ENCODE assay signal across 6 cellular contexts in the genomic region with DNA sequence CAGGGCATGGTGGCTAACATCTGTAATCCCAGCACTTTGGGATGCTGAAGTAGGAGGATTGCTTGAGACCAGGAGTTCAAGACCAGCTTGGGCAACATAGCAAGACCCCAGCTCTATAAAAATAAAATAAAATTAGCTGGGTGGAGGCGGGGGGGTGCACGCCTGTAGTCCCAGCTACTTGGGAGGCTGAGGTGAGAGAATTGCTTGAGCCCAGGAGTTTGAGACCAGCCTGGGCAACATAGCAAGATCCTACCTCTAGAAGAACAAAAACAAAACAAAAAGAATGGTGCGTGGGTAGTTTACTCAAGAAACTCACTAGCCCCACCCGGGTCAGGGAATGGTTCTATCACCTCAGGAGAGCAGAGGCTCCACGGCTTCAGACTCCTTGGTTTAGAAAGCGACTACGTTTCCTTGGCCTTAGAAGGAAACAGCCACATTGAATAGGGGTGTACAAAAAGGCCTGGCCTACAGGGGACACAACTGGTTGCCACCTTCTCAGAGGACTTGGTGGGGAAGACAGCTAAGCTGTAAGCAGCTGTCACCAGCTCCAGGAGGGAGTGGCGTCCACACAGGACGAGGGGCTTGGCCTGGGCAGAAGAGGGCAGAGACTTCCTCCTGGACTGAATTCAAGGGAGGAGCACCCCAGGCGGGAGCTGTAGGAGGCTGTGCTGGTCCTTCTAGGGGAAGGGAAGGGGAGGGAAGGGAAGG. TPM values are rescaled to one million over a fixed set of nuclear protein-coding genes. Genes with fewer than 3 reads are reported as not detected.
DNase-seq lines count a peak whose midpoint lies in the region; ATAC-seq, FAIRE-seq and TF ChIP-seq lines count a peak whose summit lies in the region.

No MANE protein-coding gene starts in this region.

- peaks cover 18% of the 10 kb centered on the region for H3K4me1 ChIP-seq in prostate gland (replicated peaks)

- peak overlapping the region; percentile 83 to 87 for H3K27ac ChIP-seq in prostate gland

- no peaks in the 10 kb centered on the region for H3K27me3 ChIP-seq in bronchial epithelial cell (ENCODE audit: control insufficient read depth, insufficient read depth, low read length)
- H3K27me3 ChIP-seq in prostate gland (replicated peaks; ENCODE audit: insufficient read depth): no peaks in the 10 kb centered on the region

- peak overlapping the region; percentile 74 for H3K4me3 ChIP-seq in LNCaP clone FGC (ENCODE audit: low read depth, low read length)
- H3K4me3 ChIP-seq in bronchial epithelial cell (ENCODE audit: low read depth, low read length): peak overlapping the region; percentile 63
- peak overlapping the region; percentile 28 to 38 for H3K4me3 ChIP-seq in prostate gland

- no peak for TF ChIP-seq POLR2A in prostate gland (IDR thresholded peaks at IDR 0.05)

- intact Hi-C loops in prostate gland (cut with DNase I): no loop called here

- 52% methylated on average over 10 of the region's 10 CpGs for WGBS in prostate gland

- no peak for FAIRE-seq in bronchial epithelial cell (lab: Jason Lieb, UNC)

- H3K9me3 ChIP-seq in prostate gland: no peaks in the 10 kb centered on the region

- H3K36me3 ChIP-seq in bronchial epithelial cell (ENCODE audit: control insufficient read depth, insufficient read depth, low read length) (peaks cover 4% of the 10 kb centered on the region), prostate gland (no peaks in the 10 kb centered on the region)

- no peak for ATAC-seq in HG02973 (IDR thresholded peaks at IDR 0.05; ENCODE audit: unreplicated experiment)
- no peak for ATAC-seq in GM19455 (IDR thresholded peaks at IDR 0.05; ENCODE audit: unreplicated experiment)

- TF ChIP-seq CTCF in LNCaP clone FGC (IDR thresholded peaks at IDR 0.05; ENCODE audit: control insufficient read depth, extremely low read depth, insufficient read depth): no peak
- no peak for TF ChIP-seq CTCF in bronchial epithelial cell (IDR thresholded peaks at IDR 0.05; ENCODE audit: insufficient read depth, low read length, severe bottlenecking)
- TF ChIP-seq CTCF in prostate gland (IDR thresholded peaks at IDR 0.05): no peak

- DNase-seq in AG20443 (ENCODE audit: low spot score): peak; percentile 55
- DNase-seq in LNCaP clone FGC (ENCODE audit: low read depth): no peak
- peak; percentile 12 for DNase-seq in bronchial epithelial cell (ENCODE audit: low read depth)
- no peak for DNase-seq in prostate gland (ENCODE audit: low spot score)

RNA-seq across cellular contexts. Expression of a gene that starts 0.7 kb away (rescaled TPM):
- total RNA-seq in bronchial epithelial cell (0.79 and 2.9 TPM in 2 replicates), prostate gland (10 to 100 TPM; 10.8 to 11.2 TPM)

RNA-seq across cellular contexts. Expression of a gene that starts 1.0 kb away (rescaled TPM):
- total RNA-seq in bronchial epithelial cell (13.2 and 32.1 TPM in 2 replicates), prostate gland (100 to 1,000 TPM; 116 to 122 TPM)

RNA-seq across cellular contexts. Expression of a gene that starts 17.8 kb away (rescaled TPM):
- 41.9 and 51.0 TPM in 2 replicates for total RNA-seq in bronchial epithelial cell
- 100 to 1,000 TPM; 133 to 284 TPM for total RNA-seq in prostate gland

RNA-seq across cellular contexts. Expression of a gene that starts 27.9 kb away (rescaled TPM):
- total RNA-seq in bronchial epithelial cell (0.53 and 3.1 TPM in 2 replicates), prostate gland (1 to 10 TPM; 4.6 to 7.0 TPM)

RNA-seq across cellular contexts. Expression of a gene that starts 40.0 kb away (rescaled TPM):
- total RNA-seq in bronchial epithelial cell: 0.13 TPM in 1 of 2 replicates, not detected in the other
- total RNA-seq in prostate gland: not detected

Comparison
In these comparisons a context has a peak if more than half of its experiments do, and no peak if none do; other contexts are left out.
1. DNase-seq: peak in AG20443 (single experiment) and bronchial epithelial cell (single experiment); none in LNCaP clone FGC (single experiment) and prostate gland (single experiment).
2. Peak in every context shown above with its lines, with median percentiles within 50 percentile points of each other: H3K4me3 ChIP-seq.